ENCODE assay signal across 20 cellular contexts in the genomic region with DNA sequence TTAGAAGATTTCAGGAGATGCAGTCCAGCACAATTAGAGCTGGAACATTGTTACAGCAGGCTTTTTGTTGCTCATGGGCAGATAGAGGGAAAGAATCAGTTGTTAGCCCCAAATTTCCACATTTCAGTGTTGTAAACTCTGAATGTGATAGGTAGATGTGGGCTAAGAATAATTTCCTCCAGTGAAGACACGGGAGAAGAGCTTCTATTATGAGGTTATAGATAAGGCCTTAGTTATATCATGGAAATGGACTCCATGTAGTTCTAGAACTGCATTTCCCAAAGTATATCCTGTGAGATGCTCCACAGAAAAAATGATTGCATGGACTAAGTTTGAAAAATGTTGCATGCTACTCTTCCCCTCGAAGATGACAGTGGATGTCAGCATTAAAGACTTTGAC.
"Had no signal": no experiment of that assay in that cellular context is flagged by ENCODE, and none has a peak within 500 bp of the region (broad histone marks: within the 10 kb centered on the region; RNA-seq: fewer than 3 reads in every experiment).

No MANE protein-coding gene starts in this region.

- H3K27me3 Mint-ChIP-seq: type B pancreatic cell had no signal

- H3K36me3 Mint-ChIP-seq: immature natural killer cell; naive thymus-derived CD4-positive, alpha-beta T cell; stimulated activated memory B cell treated with anti-CD40 and anti-IgM and Interleukin-4, amounts not matched to agents 10 μg/mL and 1 μg/mL and 100 μg/mL, for 72 hours had no signal

- H3K9me3 ChIP-seq: esophagus squamous epithelium, prostate gland, right atrium auricular region, sigmoid colon, spleen, testis, tibial artery had no signal

- FAIRE-seq: endothelial cell of umbilical vein had no signal

- H3K4me1 Mint-ChIP-seq: immature natural killer cell; naive thymus-derived CD4-positive, alpha-beta T cell; nephron; stimulated activated memory B cell treated with anti-CD40 and anti-IgM and Interleukin-4, amounts not matched to agents 10 μg/mL and 1 μg/mL and 100 μg/mL, for 72 hours had no signal

- DNase-seq: effector memory CD4-positive, alpha-beta T cell; esophagus squamous epithelium; glutamatergic neuron; islet precursor cell; sigmoid colon; spleen; stimulated activated CD4-positive, alpha-beta T cell treated with anti-CD3 and anti-CD28 coated beads, Interleukin-4, amount 100 ng/mL, for 4 hours; stimulated activated naive CD8-positive, alpha-beta T cell treated with anti-CD3 and anti-CD28 coated beads, Interleukin-15, Interleukin-2, amounts not matched to agents 100 U/mL and 50 U/mL, for 24 hours; testis; tibial artery had no signal

- H3K9me3 Mint-ChIP-seq: neural progenitor cell; stimulated activated memory B cell treated with anti-CD40 and anti-IgM and Interleukin-4, amounts not matched to agents 10 μg/mL and 1 μg/mL and 100 μg/mL, for 72 hours; type B pancreatic cell had no signal

- H3K4me2 ChIP-seq: neural progenitor cell had no signal

- H3K4me3 Mint-ChIP-seq: immature natural killer cell; naive thymus-derived CD4-positive, alpha-beta T cell; nephron; neural progenitor cell; stimulated activated memory B cell treated with anti-CD40 and anti-IgM and Interleukin-4, amounts not matched to agents 10 μg/mL and 1 μg/mL and 100 μg/mL, for 72 hours had no signal

- H3K4me1 ChIP-seq: neural progenitor cell, prostate gland, right atrium auricular region, spleen, testis, tibial artery had no signal

- ATAC-seq: naive thymus-derived CD4-positive, alpha-beta T cell; stimulated activated memory B cell treated with anti-CD40 and anti-IgM and Interleukin-4, amounts not matched to agents 10 μg/mL and 1 μg/mL and 100 μg/mL, for 72 hours; stimulated activated naive CD8-positive, alpha-beta T cell treated with anti-CD3 and anti-CD28 coated beads, Interleukin-15, Interleukin-2, amounts not matched to agents 100 U/mL and 50 U/mL, for 24 hours had no signal

- H3K36me3 ChIP-seq: prostate gland, spleen had no signal

- H3K27ac ChIP-seq: coronary artery, esophagus squamous epithelium, neural progenitor cell, prostate gland, sigmoid colon, spleen, testis, tibial artery had no signal

- H3K27me3 ChIP-seq: esophagus squamous epithelium, neural progenitor cell, right atrium auricular region, sigmoid colon, testis, tibial artery had no signal

- H2AFZ ChIP-seq: neural progenitor cell had no signal

- H3K9ac ChIP-seq: neural progenitor cell had no signal

- H3K4me3 ChIP-seq: coronary artery, esophagus squamous epithelium, neural progenitor cell, prostate gland, right atrium auricular region, sigmoid colon, spleen, testis, tibial artery had no signal

- H3K27ac Mint-ChIP-seq: immature natural killer cell; neural progenitor cell; stimulated activated memory B cell treated with anti-CD40 and anti-IgM and Interleukin-4, amounts not matched to agents 10 μg/mL and 1 μg/mL and 100 μg/mL, for 72 hours; type B pancreatic cell had no signal
